ENCODE assay signal across 1 cellular context in genomic region chr19:56839665-56840451, GRCh38.
TF ChIP-seq lines count a peak whose summit lies in the region.

No MANE protein-coding gene starts in this region.

TF ChIP-seq in HepG2, 621 proteins besides CTCF, POLR2A, EP300 and RAD21 (continued from another document and continues in another):
- TF ChIP-seq TFDP2 (CRISPR knock-in tag; IDR thresholded peaks at IDR 0.05) (peak; percentile 26), HIVEP1 (CRISPR knock-in tag; IDR thresholded peaks at IDR 0.05) (peak; percentile 17; the same call in 1 of the 2 replicates), ZNF549 (CRISPR knock-in tag; IDR thresholded peaks at IDR 0.05) (no peak), NR0B2 (CRISPR knock-in tag; IDR thresholded peaks at IDR 0.05) (0 out of 2 replicates have a peak, but pooled peaks have one; percentile 0), PBX3 (CRISPR knock-in tag; IDR thresholded peaks at IDR 0.05; ENCODE audit: borderline replicate concordance) (0 out of 2 replicates have a peak, but pooled peaks have one; percentile 42), ZNF362 (CRISPR knock-in tag; IDR thresholded peaks at IDR 0.05; ENCODE audit: borderline replicate concordance) (peak; percentile 23; the same call in 1 of the 2 replicates), ZNF264 (CRISPR knock-in tag; IDR thresholded peaks at IDR 0.05) (0 out of 2 replicates have a peak, but pooled peaks have one; percentile 26), SRSF4 (IDR thresholded peaks at IDR 0.05; ENCODE audit: low read depth, low read length, poor library complexity, severe bottlenecking) (peak; percentile 67), MYC (CRISPR knock-in tag; IDR thresholded peaks at IDR 0.05; ENCODE audit: borderline replicate concordance) (no peak), PHF8 (CRISPR knock-in tag; IDR thresholded peaks at IDR 0.05) (peak; percentile 40), ARID4A (CRISPR knock-in tag; IDR thresholded peaks at IDR 0.05; ENCODE audit: borderline replicate concordance) (peak; percentile 5; the same call in 1 of the 2 replicates), GMEB1 (CRISPR knock-in tag; IDR thresholded peaks at IDR 0.05; ENCODE audit: borderline replicate concordance) (peak; percentile 19; the same call in 1 of the 2 replicates), ZNF276 (CRISPR knock-in tag; IDR thresholded peaks at IDR 0.05; ENCODE audit: low read depth) (0 out of 2 replicates have a peak, but pooled peaks have one; percentile 34), ZBTB8A (CRISPR knock-in tag; IDR thresholded peaks at IDR 0.05; ENCODE audit: borderline replicate concordance, low read depth) (no peak), ARID5B (CRISPR knock-in tag; IDR thresholded peaks at IDR 0.05) (no peak), DNMT1 (CRISPR knock-in tag; IDR thresholded peaks at IDR 0.05) (0 out of 2 replicates have a peak, but pooled peaks have one; percentile 44), CCDC6 (CRISPR knock-in tag; IDR thresholded peaks at IDR 0.05) (0 out of 2 replicates have a peak, but pooled peaks have one; percentile 17), JUNB (CRISPR knock-in tag; IDR thresholded peaks at IDR 0.05; ENCODE audit: borderline replicate concordance) (no peak), GPN1 (CRISPR knock-in tag; IDR thresholded peaks at IDR 0.05; ENCODE audit: borderline replicate concordance) (no peak), ARID2 (CRISPR knock-in tag; IDR thresholded peaks at IDR 0.05; ENCODE audit: borderline replicate concordance) (no peak), MAX (IDR thresholded peaks at IDR 0.05) (0 out of 2 replicates have a peak, but pooled peaks have one; percentile 20), MEIS2 (CRISPR knock-in tag; IDR thresholded peaks at IDR 0.05) (0 out of 2 replicates have a peak, but pooled peaks have one; percentile 22), AKAP8 (CRISPR knock-in tag; IDR thresholded peaks at IDR 0.05) (peak; percentile 18), NONO (IDR thresholded peaks at IDR 0.05) (no peak), NONO (CRISPR knock-in tag; conservative IDR thresholded peaks at IDR 0.05) (0 out of 2 replicates have a peak, but pooled peaks have one; percentile 0), CSRNP1 (CRISPR knock-in tag; IDR thresholded peaks at IDR 0.05) (0 out of 2 replicates have a peak, but pooled peaks have one; percentile 8), NFYC (CRISPR knock-in tag; IDR thresholded peaks at IDR 0.05) (0 out of 2 replicates have a peak, but pooled peaks have one; percentile 43), ZNF10 (CRISPR knock-in tag; IDR thresholded peaks at IDR 0.05; ENCODE audit: borderline replicate concordance, low read depth) (no peak), ZGPAT (CRISPR knock-in tag; IDR thresholded peaks at IDR 0.05) (peak; percentile 35; the same call in 1 of the 2 replicates), MXD3 (CRISPR knock-in tag; IDR thresholded peaks at IDR 0.05) (no peak), ZBTB2 (CRISPR knock-in tag; IDR thresholded peaks at IDR 0.05; ENCODE audit: low read depth) (no peak)
